Comparison of ENCODE assay signal across 15 cellular contexts in the genomic region with DNA sequence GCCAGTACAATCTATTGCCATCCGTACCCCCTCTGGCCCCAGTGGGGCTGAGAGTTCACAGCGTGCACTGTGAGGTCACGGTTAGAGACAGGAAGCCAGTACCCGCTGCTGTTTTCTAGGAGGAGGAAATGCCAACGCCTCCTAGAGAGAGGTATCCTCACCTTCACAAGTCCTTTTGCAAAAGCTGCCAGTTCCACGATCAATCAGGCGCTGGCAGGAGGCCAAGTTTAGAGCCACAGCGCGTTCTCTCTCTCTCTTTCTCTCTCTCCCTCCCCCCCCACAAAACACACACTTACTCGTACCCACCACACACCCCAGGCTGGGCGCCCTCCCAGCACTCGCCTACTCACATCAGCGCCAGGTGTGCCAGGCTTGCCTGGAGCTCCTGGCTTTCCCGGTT. TPM values are rescaled to one million over a fixed set of nuclear protein-coding genes. Genes with fewer than 3 reads are reported as not detected.
A peak's percentile ranks its signal among the peaks of the same experiment; 100 is the strongest.
DNase-seq lines count a peak whose midpoint lies in the region; ATAC-seq lines count a peak whose summit lies in the region.
"Had no signal": no experiment of that assay in that cellular context is flagged by ENCODE, and none has a peak within 500 bp of the region (broad histone marks: within the 10 kb centered on the region; RNA-seq: fewer than 3 reads in every experiment).

No MANE protein-coding gene starts in this region.

- peak; percentile 35 for DNase-seq in DMS53 treated with DMSO at 0.1 percent for 48 hours (lab: John Stamatoyannopoulos, UW; ENCODE audit: unreplicated experiment)
- DNase-seq in NCI-H1105 treated with DMSO at 0.1 percent for 48 hours (lab: John Stamatoyannopoulos, UW) = peak; percentile 97
- peak; percentile 55 for DNase-seq in NCI-H774 (lab: John Stamatoyannopoulos, UW)
- DNase-seq in left lobe of liver (ENCODE audit: low spot score) = peak; percentile 68
- DNase-seq in NOMO-1 (lab: John Stamatoyannopoulos, UW; ENCODE audit: unreplicated experiment in 2 of 2) = no peak
- no peak for DNase-seq in SW 1271 (lab: John Stamatoyannopoulos, UW)
- no peak for DNase-seq in G401 (ENCODE audit: low spot score)
- DNase-seq: activated naive CD8-positive, alpha-beta T cell treated with anti-CD3 and anti-CD28 coated beads, Interleukin-2, amount 50 U/mL, for 24 hours; activated T-cell treated with anti-CD3 and anti-CD28 coated beads for 4 hours; GDM1; heart left ventricle; nephron progenitor cell; WERI-Rb-1 had no signal

- in situ Hi-C loops in G401 (cut with HindIII; ENCODE audit: low sequenced_read_pairs) = no loop called here

- peak; percentile 46 for ATAC-seq in left lobe of liver
- no peak for ATAC-seq in HG03175 (IDR thresholded peaks at IDR 0.05; ENCODE audit: unreplicated experiment)
- ATAC-seq: activated naive CD8-positive, alpha-beta T cell treated with anti-CD3 and anti-CD28 coated beads, Interleukin-2, amount 50 U/mL, for 24 hours; heart left ventricle had no signal

RNA-seq across cellular contexts. Expression of gene COL9A1, which starts 22.4 kb away (rescaled TPM):
- total RNA-seq in left lobe of liver = not detected
- 16.5 and 24.1 TPM in 2 replicates for total RNA-seq in G401 (2014; rRNA removed; shearing (Covaris generic))
- total RNA-seq: NCI-H460 had no signal

Comparison
In these comparisons a context has a peak if more than half of its experiments do, and no peak if none do; other contexts are left out.
1. DNase-seq: peak in DMS53 treated with DMSO at 0.1 percent for 48 hours (single experiment), NCI-H1105 treated with DMSO at 0.1 percent for 48 hours (single experiment), NCI-H774 (single experiment) and left lobe of liver (single experiment); none in NOMO-1 (0 of 2), SW 1271 (0 of 2) and G401 (single experiment).
2. RNA of gene COL9A1, which starts 22.4 kb away (total RNA-seq): 16.5 to 24.1 TPM in G401; not detected in left lobe of liver (single experiment); every median in the first group is over 10 times any median in the second.